1 cellular context compared by ENCODE assay signal in the genomic region with DNA sequence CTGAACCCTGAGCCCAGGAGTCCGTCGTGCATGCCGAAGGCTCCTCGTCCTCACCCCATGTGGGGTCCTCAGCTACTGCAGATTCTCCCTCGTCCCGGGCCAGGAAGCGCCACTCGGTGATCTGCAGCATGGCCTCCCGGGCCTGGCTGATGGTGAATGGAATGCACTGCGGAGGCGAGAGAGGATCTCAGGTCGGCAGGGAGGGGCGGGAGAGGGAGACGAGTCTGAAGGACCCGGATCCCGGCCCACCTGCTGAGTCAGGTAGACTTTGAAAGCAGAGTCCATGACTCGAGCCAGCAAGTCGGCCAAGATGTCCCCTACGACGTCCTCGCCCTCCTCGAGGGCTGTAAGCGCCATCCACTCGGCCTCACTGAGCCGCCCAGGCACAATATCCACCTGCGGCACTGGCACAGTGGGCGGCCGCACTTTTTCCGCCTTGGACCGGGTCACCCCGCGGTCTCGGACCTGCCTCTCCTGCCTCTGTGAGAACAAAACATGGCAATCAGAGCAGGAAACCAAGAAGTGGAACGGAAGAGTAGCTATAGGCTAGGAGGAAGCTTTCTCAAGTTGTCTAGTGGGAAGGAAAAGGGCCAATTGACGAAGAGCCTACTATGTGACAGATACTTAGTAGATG.
A peak's percentile ranks its signal among the peaks of the same experiment; 100 is the strongest.
TF ChIP-seq lines count a peak whose summit lies in the region.

No MANE protein-coding gene starts in this region.

TF ChIP-seq in HepG2, 621 proteins besides CTCF, POLR2A, EP300 and RAD21:
- TF ChIP-seq ZNF350 (CRISPR knock-in tag; IDR thresholded peaks at IDR 0.05; ENCODE audit: borderline replicate concordance, low read depth): no peak
- TF ChIP-seq KMT2A (CRISPR knock-in tag; IDR thresholded peaks at IDR 0.05): no peak
- TF ChIP-seq, protein P1, sequence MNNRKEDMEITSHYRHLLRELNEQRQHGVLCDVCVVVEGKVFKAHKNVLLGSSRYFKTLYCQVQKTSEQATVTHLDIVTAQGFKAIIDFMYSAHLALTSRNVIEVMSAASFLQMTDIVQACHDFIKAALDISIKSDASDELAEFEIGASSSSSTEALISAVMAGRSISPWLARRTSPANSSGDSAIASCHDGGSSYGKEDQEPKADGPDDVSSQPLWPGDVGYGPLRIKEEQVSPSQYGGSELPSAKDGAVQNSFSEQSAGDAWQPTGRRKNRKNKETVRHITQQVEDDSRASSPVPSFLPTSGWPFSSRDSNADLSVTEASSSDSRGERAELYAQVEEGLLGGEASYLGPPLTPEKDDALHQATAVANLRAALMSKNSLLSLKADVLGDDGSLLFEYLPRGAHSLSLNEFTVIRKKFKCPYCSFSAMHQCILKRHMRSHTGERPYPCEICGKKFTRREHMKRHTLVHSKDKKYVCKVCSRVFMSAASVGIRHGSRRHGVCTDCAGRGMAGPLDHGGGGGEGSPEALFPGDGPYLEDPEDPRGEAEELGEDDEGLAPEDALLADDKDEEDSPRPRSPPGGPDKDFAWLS (CRISPR knock-in tag; IDR thresholded peaks at IDR 0.05; ENCODE audit: borderline replicate concordance): no peak
- TF ChIP-seq ZNF776 (CRISPR knock-in tag; IDR thresholded peaks at IDR 0.05): 0 out of 2 replicates have a peak, but pooled peaks have one; percentile 51
- TF ChIP-seq, protein P2, sequence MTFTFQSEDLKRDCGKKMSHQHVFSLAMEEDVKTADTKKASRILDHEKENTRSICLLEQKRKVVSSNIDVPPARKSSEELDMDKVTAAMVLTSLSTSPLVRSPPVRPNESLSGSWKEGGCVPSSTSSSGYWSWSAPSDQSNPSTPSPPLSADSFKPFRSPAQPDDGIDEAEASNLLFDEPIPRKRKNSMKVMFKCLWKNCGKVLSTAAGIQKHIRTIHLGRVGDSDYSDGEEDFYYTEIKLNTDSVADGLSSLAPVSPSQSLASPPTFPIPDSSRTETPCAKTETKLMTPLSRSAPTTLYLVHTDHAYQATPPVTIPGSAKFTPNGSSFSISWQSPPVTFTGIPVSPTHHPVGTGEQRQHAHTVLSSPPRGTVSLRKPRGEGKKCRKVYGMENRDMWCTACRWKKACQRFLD (CRISPR knock-in tag; IDR thresholded peaks at IDR 0.05; ENCODE audit: borderline replicate concordance): no peak
- 0 out of 2 replicates have a peak, but pooled peaks have one; percentile 30 for TF ChIP-seq ZKSCAN1 (IDR thresholded peaks at IDR 0.05; ENCODE audit: low read length)
- no peak for TF ChIP-seq SP5 (CRISPR knock-in tag; IDR thresholded peaks at IDR 0.05; ENCODE audit: borderline replicate concordance, low read depth)
- TF ChIP-seq, protein P3, sequence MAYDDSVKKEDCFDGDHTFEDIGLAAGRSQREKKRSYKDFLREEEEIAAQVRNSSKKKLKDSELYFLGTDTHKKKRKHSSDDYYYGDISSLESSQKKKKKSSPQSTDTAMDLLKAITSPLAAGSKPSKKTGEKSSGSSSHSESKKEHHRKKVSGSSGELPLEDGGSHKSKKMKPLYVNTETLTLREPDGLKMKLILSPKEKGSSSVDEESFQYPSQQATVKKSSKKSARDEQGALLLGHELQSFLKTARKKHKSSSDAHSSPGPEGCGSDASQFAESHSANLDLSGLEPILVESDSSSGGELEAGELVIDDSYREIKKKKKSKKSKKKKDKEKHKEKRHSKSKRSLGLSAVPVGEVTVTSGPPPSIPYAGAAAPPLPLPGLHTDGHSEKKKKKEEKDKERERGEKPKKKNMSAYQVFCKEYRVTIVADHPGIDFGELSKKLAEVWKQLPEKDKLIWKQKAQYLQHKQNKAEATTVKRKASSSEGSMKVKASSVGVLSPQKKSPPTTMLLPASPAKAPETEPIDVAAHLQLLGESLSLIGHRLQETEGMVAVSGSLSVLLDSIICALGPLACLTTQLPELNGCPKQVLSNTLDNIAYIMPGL (CRISPR knock-in tag; IDR thresholded peaks at IDR 0.05; ENCODE audit: borderline replicate concordance in 1 of 2, low read depth in 1 of 2): no peak
- TF ChIP-seq HNRNPLL (IDR thresholded peaks at IDR 0.05; ENCODE audit: low read depth, low read length, poor library complexity, severe bottlenecking): peak; percentile 19
- TF ChIP-seq, protein P4, sequence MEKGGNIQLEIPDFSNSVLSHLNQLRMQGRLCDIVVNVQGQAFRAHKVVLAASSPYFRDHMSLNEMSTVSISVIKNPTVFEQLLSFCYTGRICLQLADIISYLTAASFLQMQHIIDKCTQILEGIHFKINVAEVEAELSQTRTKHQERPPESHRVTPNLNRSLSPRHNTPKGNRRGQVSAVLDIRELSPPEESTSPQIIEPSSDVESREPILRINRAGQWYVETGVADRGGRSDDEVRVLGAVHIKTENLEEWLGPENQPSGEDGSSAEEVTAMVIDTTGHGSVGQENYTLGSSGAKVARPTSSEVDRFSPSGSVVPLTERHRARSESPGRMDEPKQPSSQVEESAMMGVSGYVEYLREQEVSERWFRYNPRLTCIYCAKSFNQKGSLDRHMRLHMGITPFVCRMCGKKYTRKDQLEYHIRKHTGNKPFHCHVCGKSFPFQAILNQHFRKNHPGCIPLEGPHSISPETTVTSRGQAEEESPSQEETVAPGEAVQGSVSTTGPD (CRISPR knock-in tag; IDR thresholded peaks at IDR 0.05): no peak
- no peak for TF ChIP-seq EED (CRISPR knock-in tag; IDR thresholded peaks at IDR 0.05)
- TF ChIP-seq, protein P5, sequence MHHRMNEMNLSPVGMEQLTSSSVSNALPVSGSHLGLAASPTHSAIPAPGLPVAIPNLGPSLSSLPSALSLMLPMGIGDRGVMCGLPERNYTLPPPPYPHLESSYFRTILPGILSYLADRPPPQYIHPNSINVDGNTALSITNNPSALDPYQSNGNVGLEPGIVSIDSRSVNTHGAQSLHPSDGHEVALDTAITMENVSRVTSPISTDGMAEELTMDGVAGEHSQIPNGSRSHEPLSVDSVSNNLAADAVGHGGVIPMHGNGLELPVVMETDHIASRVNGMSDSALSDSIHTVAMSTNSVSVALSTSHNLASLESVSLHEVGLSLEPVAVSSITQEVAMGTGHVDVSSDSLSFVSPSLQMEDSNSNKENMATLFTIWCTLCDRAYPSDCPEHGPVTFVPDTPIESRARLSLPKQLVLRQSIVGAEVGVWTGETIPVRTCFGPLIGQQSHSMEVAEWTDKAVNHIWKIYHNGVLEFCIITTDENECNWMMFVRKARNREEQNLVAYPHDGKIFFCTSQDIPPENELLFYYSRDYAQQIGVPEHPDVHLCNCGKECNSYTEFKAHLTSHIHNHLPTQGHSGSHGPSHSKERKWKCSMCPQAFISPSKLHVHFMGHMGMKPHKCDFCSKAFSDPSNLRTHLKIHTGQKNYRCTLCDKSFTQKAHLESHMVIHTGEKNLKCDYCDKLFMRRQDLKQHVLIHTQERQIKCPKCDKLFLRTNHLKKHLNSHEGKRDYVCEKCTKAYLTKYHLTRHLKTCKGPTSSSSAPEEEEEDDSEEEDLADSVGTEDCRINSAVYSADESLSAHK (CRISPR knock-in tag; IDR thresholded peaks at IDR 0.05; ENCODE audit: borderline replicate concordance): no peak
- TF ChIP-seq, protein P6, sequence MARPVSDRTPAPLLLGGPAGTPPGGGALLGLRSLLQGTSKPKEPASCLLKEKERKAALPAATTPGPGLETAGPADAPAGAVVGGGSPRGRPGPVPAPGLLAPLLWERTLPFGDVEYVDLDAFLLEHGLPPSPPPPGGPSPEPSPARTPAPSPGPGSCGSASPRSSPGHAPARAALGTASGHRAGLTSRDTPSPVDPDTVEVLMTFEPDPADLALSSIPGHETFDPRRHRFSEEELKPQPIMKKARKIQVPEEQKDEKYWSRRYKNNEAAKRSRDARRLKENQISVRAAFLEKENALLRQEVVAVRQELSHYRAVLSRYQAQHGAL (CRISPR knock-in tag; IDR thresholded peaks at IDR 0.05; ENCODE audit: not compliant biosample characterization): no peak
